In the genomic region with DNA sequence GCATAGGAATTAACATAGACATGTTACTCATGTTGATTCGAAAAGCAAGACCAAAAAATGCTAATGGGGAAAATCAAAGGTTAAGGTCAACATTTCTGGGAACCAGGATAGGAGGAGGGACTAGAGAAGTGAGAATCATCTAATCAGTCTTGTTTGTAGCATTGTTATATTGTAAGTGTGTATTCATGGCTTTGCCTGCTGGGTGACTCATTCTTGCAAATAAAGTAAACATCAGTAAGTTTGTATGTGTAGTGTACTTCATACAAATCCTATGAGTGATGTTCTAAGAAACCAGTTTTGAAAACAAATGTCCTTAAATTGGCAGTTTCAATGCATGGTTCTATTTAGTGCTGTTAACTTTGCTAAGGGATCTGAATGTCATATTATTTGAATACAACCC, we compare ENCODE assay signal across 19 cellular contexts.
"Had no signal": no experiment of that assay in that cellular context is flagged by ENCODE, and none has a peak within 500 bp of the region (broad histone marks: within the 10 kb centered on the region; RNA-seq: fewer than 3 reads in every experiment).

No MANE protein-coding gene starts in this region.

- H3K4me1 ChIP-seq: heart left ventricle, left ventricle myocardium inferior, right lobe of liver, stomach, vagina had no signal

- ATAC-seq: heart left ventricle; right lobe of liver; stimulated activated effector memory CD8-positive, alpha-beta T cell treated with anti-CD3 and anti-CD28 coated beads, Interleukin-12 subunit alpha, Interleukin-12 subunit beta, amount 100 ng/mL, for 72 hours had no signal

- H3K27me3 Mint-ChIP-seq: activated B cell treated with CpG ODN at 0.5 μM for 24 hours, naive B cell had no signal

- H3K36me3 ChIP-seq: heart left ventricle, left ventricle myocardium inferior, ovary, right lobe of liver, stomach, vagina had no signal

- H3K4me1 Mint-ChIP-seq: stimulated activated effector memory CD8-positive, alpha-beta T cell treated with anti-CD3 and anti-CD28 coated beads, Interleukin-12 subunit alpha, Interleukin-12 subunit beta, amount 100 ng/mL, for 72 hours had no signal

- H3K9me3 Mint-ChIP-seq: activated CD4-positive, alpha-beta memory T cell treated with anti-CD3 and anti-CD28 coated beads for 36 hours; stimulated activated effector memory CD8-positive, alpha-beta T cell treated with anti-CD3 and anti-CD28 coated beads, Interleukin-12 subunit alpha, Interleukin-12 subunit beta, amount 100 ng/mL, for 72 hours had no signal

- H3K36me3 Mint-ChIP-seq: activated CD4-positive, alpha-beta memory T cell treated with anti-CD3 and anti-CD28 coated beads for 36 hours; activated naive CD8-positive, alpha-beta T cell; naive B cell; stimulated activated effector memory CD8-positive, alpha-beta T cell treated with anti-CD3 and anti-CD28 coated beads, Interleukin-12 subunit alpha, Interleukin-12 subunit beta, amount 100 ng/mL, for 72 hours had no signal

- H3K4me3 ChIP-seq: heart left ventricle, left ventricle myocardium inferior, ovary, right lobe of liver, smooth muscle cell, stomach, vagina had no signal

- H3K9me3 ChIP-seq: ovary, right lobe of liver, vagina had no signal

- H3K4me3 Mint-ChIP-seq: activated B cell treated with CpG ODN at 0.5 μM for 24 hours; activated CD4-positive, alpha-beta memory T cell treated with anti-CD3 and anti-CD28 coated beads for 36 hours; activated naive CD8-positive, alpha-beta T cell; naive B cell; stimulated activated effector memory CD8-positive, alpha-beta T cell treated with anti-CD3 and anti-CD28 coated beads, Interleukin-12 subunit alpha, Interleukin-12 subunit beta, amount 100 ng/mL, for 72 hours had no signal

- H3K4me2 ChIP-seq: smooth muscle cell had no signal

- H3K27ac Mint-ChIP-seq: activated B cell treated with CpG ODN at 0.5 μM for 24 hours; activated CD4-positive, alpha-beta memory T cell treated with anti-CD3 and anti-CD28 coated beads for 36 hours; activated naive CD8-positive, alpha-beta T cell; stimulated activated effector memory CD8-positive, alpha-beta T cell treated with anti-CD3 and anti-CD28 coated beads, Interleukin-12 subunit alpha, Interleukin-12 subunit beta, amount 100 ng/mL, for 72 hours had no signal

- H3K27me3 ChIP-seq: heart left ventricle, ovary, right lobe of liver, stomach, vagina had no signal

- H3K27ac ChIP-seq: heart left ventricle, left ventricle myocardium inferior, ovary, right lobe of liver, stomach, vagina had no signal

- DNase-seq: activated B cell treated with CpG ODN at 0.5 μM for 24 hours; activated CD4-positive, alpha-beta memory T cell treated with anti-CD3 and anti-CD28 coated beads for 36 hours; activated CD4-positive, alpha-beta T cell treated with anti-CD3 and anti-CD28 coated beads for 4 hours; amygdala; dermis blood vessel endothelial cell; effector memory CD4-positive, alpha-beta T cell; heart left ventricle; left ventricle myocardium inferior; naive B cell; ovary; right lobe of liver; stimulated activated CD4-positive, alpha-beta T cell treated with anti-CD3 and anti-CD28 coated beads, Interleukin-4, amount 100 ng/mL, for 1 hour; stomach; T-helper 9 cell; trophoblast cell had no signal
